18 cellular contexts compared by ENCODE assay signal in the genomic region with DNA sequence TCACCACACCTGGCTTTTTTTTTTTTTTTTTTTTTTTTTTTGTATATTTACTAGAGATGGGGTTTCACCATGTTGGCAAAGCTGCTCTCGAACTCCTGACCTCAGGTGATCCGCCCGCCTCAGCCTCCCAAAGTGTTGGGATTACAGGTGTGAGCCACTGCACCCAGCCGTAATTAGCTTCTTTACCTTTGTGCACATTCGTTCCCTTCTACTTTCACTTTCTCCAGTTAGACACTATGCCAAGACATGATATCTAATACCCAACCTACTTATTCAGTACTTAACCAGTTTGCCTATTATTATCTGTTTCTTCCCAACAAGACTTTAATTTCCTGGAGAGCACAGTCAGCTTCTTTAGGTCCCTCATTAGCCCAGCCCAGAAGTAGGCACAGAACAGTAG. TPM values are rescaled to one million over a fixed set of nuclear protein-coding genes. Genes with fewer than 3 reads are reported as not detected.
DNase-seq lines count a peak whose midpoint lies in the region; ATAC-seq, FAIRE-seq and TF ChIP-seq lines count a peak whose summit lies in the region.
"Had no signal": no experiment of that assay in that cellular context is flagged by ENCODE, and none has a peak within 500 bp of the region (broad histone marks: within the 10 kb centered on the region; RNA-seq: fewer than 3 reads in every experiment).

No MANE protein-coding gene starts in this region.

- H3K9me1 ChIP-seq in endothelial cell of umbilical vein (replicated peaks; ENCODE audit: control insufficient read depth, extremely low read depth, insufficient read depth, low read length): no peaks in the 10 kb centered on the region

- H3K4me3 Mint-ChIP-seq in activated T-cell treated with anti-CD3 and anti-CD28 coated beads, Interleukin-2, amount 50 U/mL, for 72 hours: peak overlapping the region; percentile 73 to 84
- H3K4me3 Mint-ChIP-seq: H9 had no signal

- H3K4me1 Mint-ChIP-seq in activated T-cell treated with anti-CD3 and anti-CD28 coated beads, Interleukin-2, amount 50 U/mL, for 72 hours (ENCODE audit: low read depth): peaks cover 22% of the 10 kb centered on the region

- TF ChIP-seq EP300 in stomach (IDR thresholded peaks at IDR 0.05): no peak

- H3K9me3 Mint-ChIP-seq in activated T-cell treated with anti-CD3 and anti-CD28 coated beads, Interleukin-2, amount 50 U/mL, for 72 hours: peaks cover 0 to 2% of the 10 kb centered on the region in 2 donors

- peak overlapping the region; percentile 46 for H3K9ac ChIP-seq in endothelial cell of umbilical vein (replicated peaks; ENCODE audit: extremely low read depth, insufficient read depth, low read length)
- H3K9ac ChIP-seq: BLaER1 had no signal

- ATAC-seq in activated T-cell treated with anti-CD3 and anti-CD28 coated beads, Interleukin-2, amount 50 U/mL, for 72 hours (replicated peaks in 1 of 2): no peak
- ATAC-seq in aorta (ENCODE audit: low FRiP score): no peak
- no peak for ATAC-seq in GM21360 (IDR thresholded peaks at IDR 0.05; ENCODE audit: unreplicated experiment)
- ATAC-seq: esophagus mucosa had no signal

- H3K4me3 ChIP-seq in OCI-LY7 (ENCODE audit: low read depth, low read length, poor library complexity, severe bottlenecking): no peak overlapping the region
- H3K4me3 ChIP-seq in endothelial cell of umbilical vein (replicated peaks in 1 of 3; ENCODE audit: insufficient read depth in 1 of 3, low read depth in 1 of 3, low read length in 3 of 3): no peak overlapping the region
- peak overlapping the region in 1 of 4 donors; percentile 5 for H3K4me3 ChIP-seq in stomach
- H3K4me3 ChIP-seq in aorta (ENCODE audit: low read length in 2 of 2): no peak overlapping the region
- H3K4me3 ChIP-seq: BLaER1 had no signal

- H3K27ac ChIP-seq in OCI-LY7 (ENCODE audit: low read depth, low read length, poor library complexity, severe bottlenecking) (no peak overlapping the region), endothelial cell of umbilical vein (ENCODE audit: insufficient read depth, low read depth, low read length) (peak overlapping the region; percentile 82), stomach (peak overlapping the region in 4 of 5 donors; percentile 57 to 81 (median 68)), aorta (ENCODE audit: low read depth in 1 of 2, low read length in 2 of 2) (no peak overlapping the region)
- H3K27ac ChIP-seq: BLaER1 had no signal

- POLR2A ChIA-PET in OCI-LY7 (lab: Charles Lee): interaction anchor here (0.6 to 2.8 kb wide), 8 partner anchors 9 to 831 kb away, joined by 3 to 15 read pairs (median 4); partner anchors contain the start of gene MAGOHB
- POLR2A ChIA-PET in endothelial cell of umbilical vein (lab: Charles Lee): interaction anchor here (1.0 kb wide), 1 partner anchor 55 kb away, joined by 3 read pairs; the partner anchor contains the start of gene MAGOHB

- intact Hi-C loops in OCI-LY7 (cut with micrococcal nuclease; ENCODE audit: unreplicated experiment) (no loop called here), endothelial cell of umbilical vein (cut with micrococcal nuclease) (no loop called here), stomach (cut with DNase I; ENCODE audit: low total_unique reads) (no loop called here), aorta (cut with DNase I) (no loop called here)

- no peak overlapping the region for H3K27ac Mint-ChIP-seq in activated T-cell treated with anti-CD3 and anti-CD28 coated beads, Interleukin-2, amount 50 U/mL, for 72 hours
- H3K27ac Mint-ChIP-seq: H9 had no signal

- FAIRE-seq in endothelial cell of umbilical vein (lab: Jason Lieb, UNC): no peak
- FAIRE-seq: GM18507 had no signal

- H3K9me3 ChIP-seq in OCI-LY7 (ENCODE audit: low read length) (0 out of 2 replicates have a peak, but pooled peaks cover 8% of the 10 kb centered on the region), endothelial cell of umbilical vein (replicated peaks; ENCODE audit: control insufficient read depth, insufficient read depth, low read length) (no peaks in the 10 kb centered on the region), stomach (no peaks in the 10 kb centered on the region), aorta (ENCODE audit: control insufficient read depth, low read length) (peaks cover 1% of the 10 kb centered on the region)
- H3K9me3 ChIP-seq: BLaER1 had no signal

- dilution Hi-C loops in endothelial cell of umbilical vein (cut with MboI; ENCODE audit: extremely low pct_ligation_motif_present, low sequenced_read_pairs): no loop called here

- no peaks in the 10 kb centered on the region for H4K20me1 ChIP-seq in OCI-LY7 (ENCODE audit: insufficient read depth, low read length)
- H4K20me1 ChIP-seq in endothelial cell of umbilical vein (replicated peaks; ENCODE audit: control insufficient read depth, extremely low read depth, insufficient read depth, low read length): no peaks in the 10 kb centered on the region
- H4K20me1 ChIP-seq: BLaER1 had no signal

- H3K4me2 ChIP-seq in OCI-LY7 (ENCODE audit: low read length) (peak overlapping the region; percentile 56; the same call in 1 of the 2 replicates), endothelial cell of umbilical vein (ENCODE audit: insufficient read depth, low read length) (peak overlapping the region; percentile 84)
- H3K4me2 ChIP-seq: BLaER1 had no signal

- peaks cover 44% of the 10 kb centered on the region for H3K27me3 Mint-ChIP-seq in activated T-cell treated with anti-CD3 and anti-CD28 coated beads, Interleukin-2, amount 50 U/mL, for 72 hours (ENCODE audit: low read depth)

- CTCF ChIA-PET in OCI-LY7 (lab: Charles Lee; ENCODE audit: unreplicated experiment) (interaction anchor here (0.6 kb wide), 1 partner anchor 356 kb away, joined by 3 read pairs; no protein-coding TSS in a partner anchor), endothelial cell of umbilical vein (lab: Charles Lee) (interaction anchor here (0.7 to 2.2 kb wide), 7 partner anchors 9 to 918 kb away, joined by 3 to 9 read pairs (median 4); partner anchors contain the start of gene MAGOHB)

- H3K79me2 ChIP-seq in OCI-LY7 (ENCODE audit: insufficient read depth, low read depth, low read length) (no peaks in the 10 kb centered on the region), endothelial cell of umbilical vein (ENCODE audit: control insufficient read depth, insufficient read depth, low read length) (peaks cover 70% of the 10 kb centered on the region)

- H3K4me1 ChIP-seq in OCI-LY7 (ENCODE audit: insufficient read depth, low read length, poor library complexity, severe bottlenecking): peaks cover 4% of the 10 kb centered on the region
- peaks cover 41% of the 10 kb centered on the region for H3K4me1 ChIP-seq in endothelial cell of umbilical vein (ENCODE audit: control insufficient read depth, extremely low read depth, insufficient read depth, low read length)
- peaks cover 0 to 20% (median 11%) of the 10 kb centered on the region in 4 donors for H3K4me1 ChIP-seq in stomach
- no peaks in the 10 kb centered on the region for H3K4me1 ChIP-seq in aorta (ENCODE audit: control insufficient read depth in 1 of 2, insufficient read depth in 2 of 2, low read length in 2 of 2)

- H2AFZ ChIP-seq in OCI-LY7 (ENCODE audit: low read length) (no peak overlapping the region), endothelial cell of umbilical vein (ENCODE audit: low read depth, low read length) (no peak overlapping the region)

- WGBS in stomach, 5 donors: 21 to 51% (median 27%) methylated on average over 5 of the region's 5 CpGs
- WGBS in aorta, 2 donors: 77 to 84% methylated on average over 5 of the region's 5 CpGs

- BruUV-seq in OCI-LY7 (replicated peaks; lab: Mats Ljungman, UMichigan): no TSS peak
- no TSS peak for BruUV-seq in endothelial cell of umbilical vein (replicated peaks; lab: Mats Ljungman, UMichigan)

- TF ChIP-seq POLR2A in endothelial cell of umbilical vein (IDR thresholded peaks at IDR 0.05; ENCODE audit: low read depth, low read length) (no peak), stomach (IDR thresholded peaks at IDR 0.05) (no peak)

- H3K36me3 ChIP-seq in OCI-LY7 (ENCODE audit: insufficient read depth, low read length) (no peaks in the 10 kb centered on the region), endothelial cell of umbilical vein (ENCODE audit: control insufficient read depth in 2 of 2, extremely low read depth in 1 of 2, insufficient read depth in 2 of 2, low read length in 2 of 2) (no peaks in the 10 kb centered on the region), stomach (no peaks in the 10 kb centered on the region), aorta (ENCODE audit: control insufficient read depth in 1 of 2, insufficient read depth in 2 of 2, low read length in 1 of 2) (no peaks in the 10 kb centered on the region)
- H3K36me3 ChIP-seq: BLaER1 had no signal

- H3K27me3 ChIP-seq in endothelial cell of umbilical vein (ENCODE audit: control insufficient read depth in 2 of 2, insufficient read depth in 2 of 2, low read length in 2 of 2) (no peaks in the 10 kb centered on the region), stomach (peaks cover 0 to 7% (median 0%) of the 10 kb centered on the region in 3 donors), aorta (ENCODE audit: control insufficient read depth in 1 of 2, insufficient read depth in 2 of 2, low read length in 1 of 2) (peaks cover 0 to 1% of the 10 kb centered on the region in 2 donors)
- H3K27me3 ChIP-seq: BLaER1 had no signal

- DNase-seq in activated T-cell treated with anti-CD3 and anti-CD28 coated beads, Interleukin-2, amount 50 U/mL, for 72 hours: no peak
- DNase-seq in activated T-cell treated with anti-CD3 and anti-CD28 coated beads for 4 hours (no peak), OCI-LY7 (ENCODE audit: low spot score) (no peak), endothelial cell of umbilical vein (ENCODE audit: low read depth, low spot score) (peak; percentile 31), stomach (no peak), aorta (no peak), ureter (ENCODE audit: low spot score) (no peak)
- DNase-seq: activated effector memory CD4-positive, alpha-beta T cell treated with Interleukin-2 at 50 U/mL for 16 hours; H9; hippocampal formation; NCI-H510A treated with DMSO at 0.1 percent for 48 hours; Right ventricle myocardium superior; stimulated activated CD4-positive, alpha-beta T cell treated with anti-CD3 and anti-CD28 coated beads, Interleukin-15, amount 100 ng/mL, for 24 hours had no signal

- H3K9me2 ChIP-seq in OCI-LY7 (ENCODE audit: insufficient read depth, low read length): no peaks in the 10 kb centered on the region

- TF ChIP-seq CTCF in OCI-LY7 (conservative IDR thresholded peaks at IDR 0.05; ENCODE audit: low read length) (no peak), endothelial cell of umbilical vein (IDR thresholded peaks at IDR 0.05; ENCODE audit: extremely low read depth in 1 of 2, insufficient read depth in 1 of 2, low read depth in 1 of 2, low read length in 2 of 2) (no peak), stomach (IDR thresholded peaks at IDR 0.05) (no peak)

- peaks cover 0 to 2% of the 10 kb centered on the region in 2 donors for H3K36me3 Mint-ChIP-seq in activated T-cell treated with anti-CD3 and anti-CD28 coated beads, Interleukin-2, amount 50 U/mL, for 72 hours (ENCODE audit: insufficient read depth in 2 of 2)

RNA-seq across cellular contexts. Expression of gene STYK1, which starts 5.3 kb away (rescaled TPM):
- total RNA-seq in activated T-cell treated with anti-CD3 and anti-CD28 coated beads, Interleukin-2, amount 50 U/mL, for 72 hours: 1 to 10 TPM; 1.6 to 1.8 TPM
- not detected in 2 replicates for total RNA-seq in OCI-LY7 (2014; rRNA removed; shearing (Covaris generic))
- total RNA-seq in OCI-LY7 (2022): 0.11 TPM in 1 of 2 replicates, not detected in the other
- total RNA-seq in endothelial cell of umbilical vein: 14.6 and 15.2 TPM in 2 replicates
- polyA plus RNA-seq in endothelial cell of umbilical vein: 6.0 and 7.7 TPM in 2 replicates
- 8.9 and 10.0 TPM in 2 replicates for polyA plus RNA-seq in endothelial cell of umbilical vein (2011; cell fraction: cytosol; rRNA removed)
- 24.1 and 25.8 TPM in 2 replicates for polyA plus RNA-seq in endothelial cell of umbilical vein (2011; cell fraction: nucleus; rRNA removed)
- polyA plus RNA-seq in endothelial cell of umbilical vein (2012): 13.7 and 18.0 TPM in 2 replicates
- polyA minus RNA-seq in endothelial cell of umbilical vein: 31.6 and 37.7 TPM in 2 replicates
- 3.6 TPM for polyA minus RNA-seq in endothelial cell of umbilical vein (2011; cell fraction: cytosol; rRNA and poly(A)+ RNA removed)
- 12.6 and 24.4 TPM in 2 replicates for polyA minus RNA-seq in endothelial cell of umbilical vein (2011; cell fraction: nucleus; rRNA and poly(A)+ RNA removed)
- total RNA-seq in stomach: 10 to 100 TPM in 3 of 5 donors, 1 to 10 TPM in 2; 2.3 to 23.7 (median 12.0) TPM
- 1 to 10 TPM; 2.5 to 4.4 (median 4.3) TPM for polyA plus RNA-seq in stomach
- total RNA-seq in aorta: 1 to 10 TPM in 1 of 2 donors, under 1 TPM in 1; 0.36 to 1.2 TPM
- under 1 TPM; 0.18 to 0.38 TPM for polyA plus RNA-seq in aorta
- 13.2 TPM for total RNA-seq in ureter
- total RNA-seq: G401, Right ventricle myocardium superior had no signal

RNA-seq across cellular contexts. Expression of gene YBX3, which starts 54.6 kb away (rescaled TPM):
- total RNA-seq in activated T-cell treated with anti-CD3 and anti-CD28 coated beads, Interleukin-2, amount 50 U/mL, for 72 hours: 100 to 1,000 TPM; 108 to 132 TPM
- 70.7 and 97.5 TPM in 2 replicates for total RNA-seq in OCI-LY7 (2014; rRNA removed; shearing (Covaris generic))
- total RNA-seq in OCI-LY7 (2022) (220 and 223 TPM in 2 replicates), endothelial cell of umbilical vein (411 and 441 TPM in 2 replicates), stomach (100 to 1,000 TPM; 159 to 585 (median 324) TPM), aorta (100 to 1,000 TPM; 368 to 602 TPM), ureter (318 TPM)
- polyA plus RNA-seq in endothelial cell of umbilical vein (99.3 and 137 TPM in 2 replicates), stomach (100 to 1,000 TPM; 158 to 302 (median 214) TPM), aorta (100 to 1,000 TPM; 277 to 353 TPM)
- polyA plus RNA-seq in endothelial cell of umbilical vein (2011; cell fraction: cytosol; rRNA removed): 263 and 280 TPM in 2 replicates
- 633 and 651 TPM in 2 replicates for polyA plus RNA-seq in endothelial cell of umbilical vein (2011; cell fraction: nucleus; rRNA removed)
- 349 and 394 TPM in 2 replicates for polyA plus RNA-seq in endothelial cell of umbilical vein (2012)
- 144 and 213 TPM in 2 replicates for polyA minus RNA-seq in endothelial cell of umbilical vein
- 77.8 TPM for polyA minus RNA-seq in endothelial cell of umbilical vein (2011; cell fraction: cytosol; rRNA and poly(A)+ RNA removed)
- 604 and 641 TPM in 2 replicates for polyA minus RNA-seq in endothelial cell of umbilical vein (2011; cell fraction: nucleus; rRNA and poly(A)+ RNA removed)

RNA-seq across cellular contexts. Expression of gene MAGOHB, which starts 55.1 kb away (rescaled TPM):
- 10 to 100 TPM; 42.7 to 52.5 TPM for total RNA-seq in activated T-cell treated with anti-CD3 and anti-CD28 coated beads, Interleukin-2, amount 50 U/mL, for 72 hours
- total RNA-seq in OCI-LY7 (2014; rRNA removed; shearing (Covaris generic)): 35.6 and 44.4 TPM in 2 replicates
- total RNA-seq in OCI-LY7 (2022) (54.7 and 66.5 TPM in 2 replicates), endothelial cell of umbilical vein (45.4 and 48.3 TPM in 2 replicates), stomach (10 to 100 TPM in 2 of 5 donors, 1 to 10 TPM in 2, under 1 TPM in 1; 0.58 to 33.2 (median 7.2) TPM), aorta (10 to 100 TPM; 13.6 to 18.1 TPM), ureter (28.3 TPM)
- polyA plus RNA-seq in endothelial cell of umbilical vein (6.2 and 8.9 TPM in 2 replicates), stomach (10 to 100 TPM; 24.0 to 26.7 (median 25.1) TPM), aorta (10 to 100 TPM; 16.4 to 27.4 TPM)
- polyA plus RNA-seq in endothelial cell of umbilical vein (2011; cell fraction: cytosol; rRNA removed): 15.5 and 20.1 TPM in 2 replicates
- polyA plus RNA-seq in endothelial cell of umbilical vein (2011; cell fraction: nucleus; rRNA removed): 12.0 and 22.9 TPM in 2 replicates
- 26.8 and 45.8 TPM in 2 replicates for polyA plus RNA-seq in endothelial cell of umbilical vein (2012)
- polyA minus RNA-seq in endothelial cell of umbilical vein: 7.6 and 7.8 TPM in 2 replicates
- polyA minus RNA-seq in endothelial cell of umbilical vein (2011; cell fraction: cytosol; rRNA and poly(A)+ RNA removed): 14.5 TPM
- 20.4 and 38.1 TPM in 2 replicates for polyA minus RNA-seq in endothelial cell of umbilical vein (2011; cell fraction: nucleus; rRNA and poly(A)+ RNA removed)

Comparison
In these comparisons a context has a peak if more than half of its experiments do, and no peak if none do; other contexts are left out.
1. H3K27ac ChIP-seq: peak in endothelial cell of umbilical vein (single experiment) and stomach (4 of 5); none in OCI-LY7 (single experiment) and aorta (0 of 2).